In the genomic region with DNA sequence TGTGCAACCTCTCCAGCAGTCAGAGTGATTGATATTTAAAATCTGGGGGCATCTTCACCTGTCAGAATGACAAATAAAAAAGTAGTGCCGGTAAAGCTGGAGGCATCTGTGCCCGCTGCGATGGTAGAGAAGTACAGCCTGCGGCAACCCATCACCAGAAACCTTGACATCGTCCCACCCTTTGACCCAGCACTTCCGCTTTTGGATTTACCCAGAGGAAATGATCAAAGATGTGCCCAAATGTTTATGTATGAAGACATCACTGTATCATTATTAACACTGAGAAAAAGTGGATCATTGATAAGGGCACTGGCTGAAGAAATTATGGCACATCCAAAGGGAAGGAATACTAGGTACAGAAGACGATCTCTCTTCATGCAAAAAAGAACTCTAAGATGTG, we compare ENCODE assay signal across 32 cellular contexts.
"Had no signal": no experiment of that assay in that cellular context is flagged by ENCODE, and none has a peak within 500 bp of the region (broad histone marks: within the 10 kb centered on the region; RNA-seq: fewer than 3 reads in every experiment).

No MANE protein-coding gene starts in this region.

- ATAC-seq: activated CD4-positive, alpha-beta T cell treated with anti-CD3 and anti-CD28 coated beads for 36 hours; activated CD4-positive, CD25-positive, alpha-beta regulatory T cell treated with anti-CD3 and anti-CD28 coated beads, Interleukin-2, amount 50 U/mL, for 24 hours; activated CD8-positive, alpha-beta T cell treated with anti-CD3 and anti-CD28 coated beads, Interleukin-2, amount 10 ng/mL, durations not matched to agents 7 days and 5 days; activated naive CD4-positive, alpha-beta T cell treated with anti-CD3 and anti-CD28 coated beads, Interleukin-2, amount 50 U/mL, for 72 hours; body of pancreas; WTC11 had no signal

- H3K4me3 ChIP-seq: adrenal gland, body of pancreas, breast epithelium, MG63, SJCRH30, SK-N-MC had no signal

- H3K4me1 ChIP-seq: breast epithelium, SJCRH30 had no signal

- H3K27ac ChIP-seq: adrenal gland, body of pancreas, breast epithelium, SJCRH30, SK-N-MC had no signal

- H3K9me3 ChIP-seq: adrenal gland, body of pancreas, breast epithelium, MG63, SJCRH30 had no signal

- FAIRE-seq: astrocyte had no signal

- H3K4me3 Mint-ChIP-seq: activated CD4-positive, alpha-beta T cell treated with anti-CD3 and anti-CD28 coated beads for 36 hours; activated CD4-positive, alpha-beta T cell treated with anti-CD3 and anti-CD28 coated beads, Interleukin-2, amount 10 ng/mL, durations not matched to agents 7 days and 5 days; activated CD8-positive, alpha-beta T cell treated with anti-CD3 and anti-CD28 coated beads, Interleukin-2, amount 10 ng/mL, durations not matched to agents 7 days and 5 days; activated naive CD4-positive, alpha-beta T cell treated with anti-CD3 and anti-CD28 coated beads for 36 hours; activated T-cell treated with anti-CD3 and anti-CD28 coated beads, Interleukin-2, amount 50 U/mL, for 24 hours; T-helper 1 cell treated with Interleukin-12 subunit alpha and Interleukin-12 subunit beta and Interleukin-4 antibody, amounts not matched to agents 30 μg/mL and 1 μg/mL, for 36 hours; T-helper 2 cell treated with Interferon-gamma antibody and Interleukin-4, amounts not matched to agents 5 μg/mL and 100 μg/mL, for 36 hours; WTC11 had no signal

- H3K27me3 Mint-ChIP-seq: activated CD4-positive, alpha-beta T cell treated with anti-CD3 and anti-CD28 coated beads, Interleukin-2, amount 10 ng/mL, durations not matched to agents 7 days and 5 days had no signal

- H3K27ac Mint-ChIP-seq: activated CD4-positive, alpha-beta T cell treated with anti-CD3 and anti-CD28 coated beads for 36 hours; activated CD4-positive, alpha-beta T cell treated with anti-CD3 and anti-CD28 coated beads, Interleukin-2, amount 10 ng/mL, durations not matched to agents 7 days and 5 days; activated CD8-positive, alpha-beta T cell treated with anti-CD3 and anti-CD28 coated beads, Interleukin-2, amount 10 ng/mL, durations not matched to agents 7 days and 5 days; activated naive CD4-positive, alpha-beta T cell treated with anti-CD3 and anti-CD28 coated beads for 36 hours; activated naive CD4-positive, alpha-beta T cell treated with anti-CD3 and anti-CD28 coated beads, Interleukin-2, amount 50 U/mL, for 72 hours; activated T-cell treated with anti-CD3 and anti-CD28 coated beads, Interleukin-2, amount 50 U/mL, for 24 hours; IgD-negative memory B cell; T-helper 1 cell treated with Interleukin-12 subunit alpha and Interleukin-12 subunit beta and Interleukin-4 antibody, amounts not matched to agents 30 μg/mL and 1 μg/mL, for 36 hours; T-helper 2 cell treated with Interferon-gamma antibody and Interleukin-4, amounts not matched to agents 5 μg/mL and 100 μg/mL, for 36 hours; WTC11 had no signal

- DNase-seq: activated CD4-positive, alpha-beta T cell treated with anti-CD3 and anti-CD28 coated beads for 36 hours; activated CD4-positive, alpha-beta T cell treated with anti-CD3 and anti-CD28 coated beads, Interleukin-2, amount 10 ng/mL, durations not matched to agents 7 days and 5 days; activated CD4-positive, alpha-beta T cell treated with anti-CD3 and anti-CD28 coated beads, Interleukin-2, amount 50 U/mL, for 48 hours; activated CD8-positive, alpha-beta T cell treated with anti-CD3 and anti-CD28 coated beads, Interleukin-2, amount 10 ng/mL, durations not matched to agents 7 days and 5 days; activated gamma-delta T cell treated with Interleukin-2 at 50 U/mL for 16 hours; activated naive CD4-positive, alpha-beta T cell treated with anti-CD3 and anti-CD28 coated beads for 36 hours; activated T-cell treated with anti-CD3 and anti-CD28 coated beads, Interleukin-2, amount 50 U/mL, for 24 hours; adrenal gland; body of pancreas; Kasumi-1; KG1; MG63; NCI-H1048; NCI-H1105 treated with DMSO at 0.1 percent for 48 hours; NCI-H1436 treated with DMSO at 0.1 percent for 48 hours; NCI-H1694 treated with DMSO at 0.1 percent for 48 hours; NCI-H2029; NCI-H345; NCI-H524 treated with DMSO at 0.1 percent for 48 hours; NK-92 treated with Interleukin-12 subunit alpha and Interleukin-12 subunit beta, amount 100 ng/mL, for 24 hours; OCI-M1; SHP77; SJCRH30 had no signal

- H3K36me3 Mint-ChIP-seq: activated naive CD4-positive, alpha-beta T cell treated with anti-CD3 and anti-CD28 coated beads, Interleukin-2, amount 50 U/mL, for 72 hours had no signal

- H3K27me3 ChIP-seq: adrenal gland, body of pancreas, breast epithelium, MG63, SJCRH30 had no signal

- H3K9me3 Mint-ChIP-seq: activated CD4-positive, alpha-beta T cell treated with anti-CD3 and anti-CD28 coated beads, Interleukin-2, amount 10 ng/mL, durations not matched to agents 7 days and 5 days; activated naive CD4-positive, alpha-beta T cell treated with anti-CD3 and anti-CD28 coated beads for 36 hours; activated naive CD4-positive, alpha-beta T cell treated with anti-CD3 and anti-CD28 coated beads, Interleukin-2, amount 50 U/mL, for 72 hours; activated T-cell treated with anti-CD3 and anti-CD28 coated beads, Interleukin-2, amount 50 U/mL, for 24 hours; IgD-negative memory B cell; T-helper 1 cell treated with Interleukin-12 subunit alpha and Interleukin-12 subunit beta and Interleukin-4 antibody, amounts not matched to agents 30 μg/mL and 1 μg/mL, for 36 hours; T-helper 2 cell treated with Interferon-gamma antibody and Interleukin-4, amounts not matched to agents 5 μg/mL and 100 μg/mL, for 36 hours; WTC11 had no signal

- H3K36me3 ChIP-seq: adrenal gland, breast epithelium, MG63 had no signal
